ENCODE assay signal across 8 cellular contexts in genomic region chr14:75003250-75004027, GRCh38. TPM values are rescaled to one million over a fixed set of nuclear protein-coding genes. Genes with fewer than 3 reads are reported as not detected.
DNase-seq lines count a peak whose midpoint lies in the region; ATAC-seq, FAIRE-seq and TF ChIP-seq lines count a peak whose summit lies in the region.

No MANE protein-coding gene starts in this region.

- H3K27me3 Mint-ChIP-seq in progenitor cell of endocrine pancreas = no peaks in the 10 kb centered on the region

- ATAC-seq in GM18909 (IDR thresholded peaks at IDR 0.05; ENCODE audit: poor library complexity, unreplicated experiment) = peak; percentile 7
- no peak for ATAC-seq in HG02678 (IDR thresholded peaks at IDR 0.05; ENCODE audit: unreplicated experiment)

- WGBS in esophagus, 2 donors = 9% methylated on average over 18 of the region's 18 CpGs

- peaks cover 15% of the 10 kb centered on the region for H3K36me3 Mint-ChIP-seq in progenitor cell of endocrine pancreas (ENCODE audit: insufficient read depth)

- peaks cover 17% of the 10 kb centered on the region for H3K4me1 Mint-ChIP-seq in progenitor cell of endocrine pancreas (ENCODE audit: low read depth)

- H3K4me3 Mint-ChIP-seq in progenitor cell of endocrine pancreas (ENCODE audit: low read depth) = peak overlapping the region; percentile 99

- H3K27ac ChIP-seq in SJSA1 (no peak overlapping the region; the same call in 1 of the 2 replicates), esophagus (ENCODE audit: low read depth in 2 of 2, low read length in 1 of 2) (peak overlapping the region; percentile 85 to 92)

- H3K27me3 ChIP-seq in SJSA1 (replicated peaks) (no peaks in the 10 kb centered on the region), esophagus (ENCODE audit: control insufficient read depth in 1 of 2, insufficient read depth in 2 of 2, low read length in 2 of 2) (no peaks in the 10 kb centered on the region)

- DNase-seq in SJSA1 (ENCODE audit: low read depth in 1 of 2, low spot score in 2 of 2) (peak in 1 of 2 experiments; percentile 3), progenitor cell of endocrine pancreas (ENCODE audit: low spot score, unreplicated experiment) (no peak), glomerular visceral epithelial cell (ENCODE audit: extremely low spot score) (no peak), T1000 (lab: John Stamatoyannopoulos, UW) (no peak), urothelium cell line (ENCODE audit: low spot score) (no peak)

- peaks cover 40% of the 10 kb centered on the region for H3K36me3 ChIP-seq in SJSA1
- peaks cover 9 to 15% of the 10 kb centered on the region in 2 donors for H3K36me3 ChIP-seq in esophagus (ENCODE audit: control insufficient read depth in 2 of 2, insufficient read depth in 2 of 2, low read length in 1 of 2)

- H3K9me3 Mint-ChIP-seq in progenitor cell of endocrine pancreas (ENCODE audit: low read depth) = peaks cover 4% of the 10 kb centered on the region

- 0 out of 2 replicates have a peak, but pooled peaks cover 7% of the 10 kb centered on the region for H3K4me1 ChIP-seq in SJSA1 (replicated peaks)
- H3K4me1 ChIP-seq in esophagus (ENCODE audit: control insufficient read depth in 2 of 2, insufficient read depth in 2 of 2, low read length in 1 of 2) = peaks cover 0 to 3% of the 10 kb centered on the region in 2 donors

- peak overlapping the region; percentile 71 for H3K27ac Mint-ChIP-seq in progenitor cell of endocrine pancreas

- FAIRE-seq in urothelium cell line (lab: Jason Lieb, UNC) = no peak

- no peak for TF ChIP-seq CTCF in progenitor cell of endocrine pancreas (IDR thresholded peaks at IDR 0.05; ENCODE audit: unreplicated experiment)

- H3K4me3 ChIP-seq in SJSA1 (peak overlapping the region; percentile 63), esophagus (ENCODE audit: low read depth in 1 of 2, low read length in 2 of 2) (peak overlapping the region; percentile 89)

- no peaks in the 10 kb centered on the region for H3K9me3 ChIP-seq in SJSA1 (replicated peaks)
- no peaks in the 10 kb centered on the region for H3K9me3 ChIP-seq in esophagus (ENCODE audit: control insufficient read depth in 2 of 2, insufficient read depth in 1 of 2, low read depth in 1 of 2, low read length in 1 of 2)

RNA-seq across cellular contexts. Expression of gene EIF2B2, which starts 0.7 kb away (rescaled TPM):
- total RNA-seq in SJSA1 (2014; rRNA removed; shearing (Covaris generic)) = 43.5 and 46.5 TPM in 2 replicates
- 10 to 100 TPM; 13.3 to 42.9 TPM for polyA plus RNA-seq in esophagus
- total RNA-seq in progenitor cell of endocrine pancreas = 36.1 and 36.7 TPM in 2 replicates

RNA-seq across cellular contexts. Expression of gene MLH3, which starts 47.8 kb away (rescaled TPM):
- 10.3 and 20.6 TPM in 2 replicates for total RNA-seq in SJSA1 (2014; rRNA removed; shearing (Covaris generic))
- 1 to 10 TPM; 8.0 to 9.0 TPM for polyA plus RNA-seq in esophagus
- 30.8 TPM in 2 replicates for total RNA-seq in progenitor cell of endocrine pancreas

RNA-seq across cellular contexts. Expression of gene PGF, which starts 48.0 kb away (rescaled TPM):
- total RNA-seq in SJSA1 (2014; rRNA removed; shearing (Covaris generic)) = 0.79 and 1.6 TPM in 2 replicates
- 1 to 10 TPM; 2.4 to 2.5 TPM for polyA plus RNA-seq in esophagus
- 3.5 and 8.2 TPM in 2 replicates for total RNA-seq in progenitor cell of endocrine pancreas
